ENCODE assay signal across 9 cellular contexts in the genomic region with DNA sequence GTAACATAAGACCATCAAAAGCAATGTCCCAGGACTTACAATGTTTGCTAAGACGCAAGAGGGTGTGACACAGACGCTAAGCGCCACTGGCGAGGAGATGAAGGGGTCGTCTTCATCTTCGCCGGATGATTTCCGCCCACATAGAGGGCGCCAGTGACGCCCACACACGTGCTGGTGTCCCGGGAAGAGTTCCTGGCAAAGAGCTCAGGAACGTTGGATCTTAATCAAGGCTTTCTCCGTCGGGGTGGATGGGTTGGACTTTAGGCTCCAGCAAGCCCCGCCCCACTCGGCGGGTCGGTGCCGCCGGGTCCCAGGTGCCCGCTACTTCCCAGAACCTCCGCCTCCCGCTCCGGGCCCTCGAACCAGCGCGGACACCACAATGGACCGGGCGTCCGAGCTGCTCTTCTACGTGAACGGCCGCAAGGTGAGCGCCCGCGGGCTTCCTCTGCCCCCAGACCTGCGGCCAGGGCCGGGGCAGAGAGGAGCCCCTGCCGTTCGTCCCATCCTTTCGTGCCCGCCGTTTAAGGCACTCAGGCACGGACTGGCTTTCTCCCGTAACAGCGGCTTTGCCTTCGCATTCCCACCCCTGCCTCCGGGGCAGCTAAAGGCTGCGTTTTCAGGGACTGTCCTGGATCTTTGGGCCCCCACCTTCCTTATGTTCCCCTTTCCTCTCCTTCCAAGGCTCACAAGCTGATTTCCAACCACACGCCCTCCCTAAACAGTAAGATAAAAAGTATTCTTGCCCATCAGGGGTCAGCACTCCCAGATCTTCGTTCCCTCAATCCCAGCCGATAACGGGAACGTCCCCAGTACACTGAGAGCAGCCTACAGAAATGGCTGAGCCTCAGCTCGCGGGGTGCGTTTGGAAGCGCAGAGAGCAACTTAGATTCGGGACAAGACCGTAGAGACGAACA. TPM values are rescaled to one million over a fixed set of nuclear protein-coding genes. Genes with fewer than 3 reads are reported as not detected.
DNase-seq lines count a peak whose midpoint lies in the region; ATAC-seq and TF ChIP-seq lines count a peak whose summit lies in the region.
"Had no signal": no experiment of that assay in that cellular context is flagged by ENCODE, and none has a peak within 500 bp of the region (broad histone marks: within the 10 kb centered on the region; RNA-seq: fewer than 3 reads in every experiment).

A gene (plus strand): TSS at position 285 of the 914 bp plus-strand sequence. CDS start 95 bp downstream, at position 380.

- peaks cover 5% of the 10 kb centered on the region for H3K36me3 Mint-ChIP-seq in IgD-negative memory B cell

- H3K27me3 ChIP-seq in DOHH2 (ENCODE audit: control insufficient read depth, low read length), result no peaks in the 10 kb centered on the region

- H3K4me3 ChIP-seq in DOHH2 (ENCODE audit: low read length), result peak within 1 kb of the TSS; percentile 32

- peak; percentile 19 for DNase-seq in activated naive CD4-positive, alpha-beta T cell treated with anti-CD3 and anti-CD28 coated beads, Interleukin-2, amount 50 U/mL, for 16 hours
- DNase-seq in Right ventricle myocardium inferior (ENCODE audit: missing footprints) (peak; percentile 82), occipital lobe (lab: John Stamatoyannopoulos, UW) (peak; percentile 7), NCI-H1105 (lab: John Stamatoyannopoulos, UW) (no peak)

- H4K20me1 ChIP-seq in DOHH2 (ENCODE audit: control insufficient read depth, insufficient read depth, low read depth, low read length), result peaks cover 3% of the 10 kb centered on the region; the same call in 1 of the 2 replicates

- intact Hi-C loops in Right ventricle myocardium inferior (cut with DNase I), result no loop called here

- no peaks in the 10 kb centered on the region for H3K9me2 ChIP-seq in DOHH2 (replicated peaks; ENCODE audit: control insufficient read depth, low read length)

- H3F3A ChIP-seq in DOHH2 (ENCODE audit: control insufficient read depth, insufficient read depth), result peaks cover 4% of the 10 kb centered on the region

- no peak within 1 kb of the TSS for H3K27ac Mint-ChIP-seq in IgD-negative memory B cell

- peaks cover 21% of the 10 kb centered on the region for H3K36me3 ChIP-seq in DOHH2 (ENCODE audit: control insufficient read depth, low read length)

- H3K9me3 ChIP-seq in DOHH2 (ENCODE audit: control insufficient read depth, insufficient read depth, low read length), result no peaks in the 10 kb centered on the region

- H3K27ac ChIP-seq in DOHH2 (ENCODE audit: low read depth, low read length), result 0 out of 2 replicates have a peak within 1 kb of the TSS, but pooled peaks have one; percentile 18
- H3K27ac ChIP-seq: KMS-11 had no signal

- H3K27me3 Mint-ChIP-seq in IgD-negative memory B cell, result peaks cover 28% of the 10 kb centered on the region

- peak; percentile 50 for TF ChIP-seq CTCF in DOHH2 (IDR thresholded peaks at IDR 0.05; ENCODE audit: low read depth, low read length, poor library complexity, severe bottlenecking)

- peaks cover 0 to 3% (median 0%) of the 10 kb centered on the region in 3 donors for H3K9me3 Mint-ChIP-seq in IgD-negative memory B cell

- peaks cover 10 to 13% (median 11%) of the 10 kb centered on the region in 3 donors for H3K4me1 Mint-ChIP-seq in IgD-negative memory B cell

- peaks cover 26% of the 10 kb centered on the region for H3K4me1 ChIP-seq in DOHH2 (ENCODE audit: control insufficient read depth, low read length)

- peak within 1 kb of the TSS; percentile 74 to 91 (median 82) for H3K4me3 Mint-ChIP-seq in IgD-negative memory B cell

- peak within 1 kb of the TSS; percentile 54 for H3K4me2 ChIP-seq in DOHH2 (ENCODE audit: low read length)
- H3K4me2 ChIP-seq: KMS-11 had no signal

- H3K79me2 ChIP-seq in DOHH2 (ENCODE audit: control insufficient read depth, low read length), result no peaks in the 10 kb centered on the region

- ATAC-seq in Right ventricle myocardium inferior (peak; percentile 81), HG02840 (IDR thresholded peaks at IDR 0.05; ENCODE audit: low FRiP score, unreplicated experiment) (no peak), GM21528 (IDR thresholded peaks at IDR 0.05; ENCODE audit: low FRiP score, unreplicated experiment) (no peak)

RNA-seq across cellular contexts. Expression of the gene that starts here (rescaled TPM):
- polyA plus RNA-seq in IgD-negative memory B cell, result not detected
- total RNA-seq in Right ventricle myocardium inferior (7.5 TPM), occipital lobe (0.94 TPM)

Comparison
In these comparisons a context has a peak if more than half of its experiments do, and no peak if none do; other contexts are left out.
1. Peak in DNase-seq in occipital lobe; RNA of the gene not detected or under 1 TPM.